Comparison of ENCODE assay signal across 3 cellular contexts in genomic region chr5:95562282-95562681, GRCh38.
TF ChIP-seq lines count a peak whose summit lies in the region.

No MANE protein-coding gene starts in this region.

TF ChIP-seq in A549, 52 proteins besides CTCF, POLR2A, EP300 and RAD21:
- TF ChIP-seq HMGXB4 (CRISPR knock-in tag; IDR thresholded peaks at IDR 0.05; ENCODE audit: borderline replicate concordance) (no peak), CHD4 (IDR thresholded peaks at IDR 0.05; ENCODE audit: borderline replicate concordance) (no peak), REST (IDR thresholded peaks at IDR 0.05) (no peak), ZC3H11A (IDR thresholded peaks at IDR 0.05) (no peak), NFE2L2 (conservative IDR thresholded peaks at IDR 0.05; ENCODE audit: low read length) (no peak), MAFK (IDR thresholded peaks at IDR 0.05; ENCODE audit: partially characterized antibody) (peak; percentile 86), NR3C1 (IDR thresholded peaks at IDR 0.05) (no peak), HEYL (CRISPR knock-in tag; IDR thresholded peaks at IDR 0.05) (no peak), ZNF302 (CRISPR knock-in tag; IDR thresholded peaks at IDR 0.05) (no peak)

TF ChIP-seq in IMR-90, 13 proteins besides CTCF, POLR2A, EP300 and RAD21:
- TF ChIP-seq MAFK (IDR thresholded peaks at IDR 0.05; ENCODE audit: low read depth, low read length) (peak; percentile 83), ELK1 (IDR thresholded peaks at IDR 0.05; ENCODE audit: borderline replicate concordance, low read depth, low read length) (no peak)

TF ChIP-seq in K562, 482 proteins besides CTCF, POLR2A, EP300 and RAD21 (continues in another document):
- no peak for TF ChIP-seq CBX3 (IDR thresholded peaks at IDR 0.05; ENCODE audit: borderline replicate concordance in 1 of 2, low read length in 2 of 2)
- peak; percentile 59 for TF ChIP-seq MAFF (IDR thresholded peaks at IDR 0.05; ENCODE audit: low read length)
- no peak for TF ChIP-seq BRF2 (IDR thresholded peaks at IDR 0.05; ENCODE audit: borderline replicate concordance, insufficient read depth, insufficient read length)
- TF ChIP-seq ELF2 (CRISPR knock-in tag; IDR thresholded peaks at IDR 0.05), result no peak
- no peak for TF ChIP-seq TSHZ1 (CRISPR knock-in tag; IDR thresholded peaks at IDR 0.05)
- TF ChIP-seq TSC22D4 (tag; IDR thresholded peaks at IDR 0.05), result no peak
- no peak for TF ChIP-seq ZNF311 (CRISPR knock-in tag; IDR thresholded peaks at IDR 0.05)
- no peak for TF ChIP-seq IRF9 (tag; IDR thresholded peaks at IDR 0.05)
- no peak for TF ChIP-seq RBFOX2 (IDR thresholded peaks at IDR 0.05; ENCODE audit: low read depth, low read length)
- TF ChIP-seq SRSF7 (optimal IDR thresholded peaks at IDR 0.05; ENCODE audit: low read depth, low read length), result no peak
- TF ChIP-seq ZNF583 (CRISPR knock-in tag; IDR thresholded peaks at IDR 0.05), result no peak
- no peak for TF ChIP-seq CUX1 (CRISPR knock-in tag; IDR thresholded peaks at IDR 0.05)
- TF ChIP-seq ZSCAN29 (IDR thresholded peaks at IDR 0.05), result no peak
- no peak for TF ChIP-seq PBX2 (CRISPR knock-in tag; IDR thresholded peaks at IDR 0.05; ENCODE audit: low read depth)
- TF ChIP-seq PBX2 (tag; conservative IDR thresholded peaks at IDR 0.05; ENCODE audit: low read depth), result no peak
- TF ChIP-seq DNMT1 (IDR thresholded peaks at IDR 0.05), result no peak
- no peak for TF ChIP-seq ZBED1 (IDR thresholded peaks at IDR 0.05)
- no peak for TF ChIP-seq TCF3 (CRISPR knock-in tag; IDR thresholded peaks at IDR 0.05)
- TF ChIP-seq ZNF24 (IDR thresholded peaks at IDR 0.05), result no peak
- TF ChIP-seq ZNF57 (CRISPR knock-in tag; IDR thresholded peaks at IDR 0.05), result no peak
- no peak for TF ChIP-seq ZBTB40 (IDR thresholded peaks at IDR 0.05)
- TF ChIP-seq ZBTB40 (CRISPR knock-in tag; IDR thresholded peaks at IDR 0.05), result no peak
- TF ChIP-seq MAFG (tag; conservative IDR thresholded peaks at IDR 0.05), result peak; percentile 72
- TF ChIP-seq BCLAF1 (IDR thresholded peaks at IDR 0.05; ENCODE audit: borderline replicate concordance in 1 of 2, control insufficient read depth in 1 of 2, low read depth in 2 of 2, low read length in 1 of 2), result no peak
